In the genomic region with DNA sequence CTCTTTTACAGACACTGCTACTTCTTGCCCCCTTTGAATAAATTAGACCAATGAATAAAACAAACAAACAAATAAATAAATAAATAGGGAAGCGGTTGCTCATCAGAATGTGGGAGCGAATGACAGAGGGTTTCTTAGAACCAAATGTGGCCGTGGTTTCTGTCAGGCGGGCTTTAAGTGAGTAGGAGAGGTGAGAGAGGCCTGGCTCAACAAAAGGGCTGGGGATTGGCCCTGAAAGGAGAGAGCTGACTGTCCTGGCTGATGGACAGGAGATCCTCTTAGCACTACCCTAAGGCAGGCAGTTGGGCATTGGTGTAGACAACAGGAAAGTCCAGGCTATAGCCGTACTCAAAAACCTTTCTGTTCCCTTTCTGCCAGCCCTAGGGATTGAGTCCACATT, we compare ENCODE assay signal across 30 cellular contexts. TPM values are rescaled to one million over a fixed set of nuclear protein-coding genes. Genes with fewer than 3 reads are reported as not detected.
"Had no signal": no experiment of that assay in that cellular context is flagged by ENCODE, and none has a peak within 500 bp of the region (broad histone marks: within the 10 kb centered on the region; RNA-seq: fewer than 3 reads in every experiment).

No MANE protein-coding gene starts in this region.

- H3K4me1 Mint-ChIP-seq: activated naive CD4-positive, alpha-beta T cell treated with anti-CD3 and anti-CD28 coated beads, Interleukin-2, amount 50 U/mL, for 24 hours had no signal

- DNase-seq: activated CD4-positive, alpha-beta T cell treated with anti-CD3 and anti-CD28 coated beads for 48 hours; activated CD4-positive, alpha-beta T cell treated with anti-CD3 and anti-CD28 coated beads, Interleukin-2, amount 50 U/mL, for 4 hours; activated CD4-positive, CD25-positive, alpha-beta regulatory T cell treated with anti-CD3 and anti-CD28 coated beads, Interleukin-2, amount 50 U/mL, for 72 hours; activated CD8-positive, alpha-beta memory T cell treated with anti-CD3 and anti-CD28 coated beads, Interleukin-2, amount 50 U/mL, for 48 hours; activated CD8-positive, alpha-beta T cell treated with anti-CD3 and anti-CD28 coated beads, Interleukin-2, amount 10 ng/mL, durations not matched to agents 7 days and 5 days; activated effector memory CD4-positive, alpha-beta T cell treated with Interleukin-2 at 50 U/mL for 16 hours; activated naive CD4-positive, alpha-beta T cell; activated T-cell treated with anti-CD3 and anti-CD28 coated beads, Interleukin-2, amount 50 U/mL, for 1 hour; aorta; central memory CD4-positive, alpha-beta T cell; KG1; NCI-H1048; NCI-H2029; NCI-H345; NCI-H510A; NCI-H526 treated with DMSO at 0.1 percent for 48 hours; NCI-H82; RPMI8226; SHP77; T-helper 17 cell; T-helper 9 cell had no signal

- H3K9me3 ChIP-seq: breast epithelium, SJSA1 had no signal

- H3K27ac ChIP-seq: breast epithelium, SJSA1 had no signal

- H3K36me3 Mint-ChIP-seq: activated naive CD4-positive, alpha-beta T cell treated with anti-CD3 and anti-CD28 coated beads, Interleukin-2, amount 50 U/mL, for 24 hours; IgD-negative memory B cell had no signal

- H3K4me1 ChIP-seq: SJSA1 had no signal

- H3K27me3 ChIP-seq: breast epithelium, SJSA1 had no signal

- H3K4me3 ChIP-seq: breast epithelium, SJSA1 had no signal

- H3K9me3 Mint-ChIP-seq: activated naive CD4-positive, alpha-beta T cell treated with anti-CD3 and anti-CD28 coated beads, Interleukin-2, amount 50 U/mL, for 24 hours; activated T-helper 1 cell treated with anti-CD3 and anti-CD28 coated beads, Interleukin-12 subunit alpha, Interleukin-12 subunit beta, Interleukin-2, Interleukin-4 antibody, amounts not matched to agents 30 ng/mL and 10 ng/mL and 1 ng/mL, durations not matched to agents 14 hours and 24 hours and 36 hours had no signal

- H3K36me3 ChIP-seq: breast epithelium had no signal

- H3K27ac Mint-ChIP-seq: activated CD8-positive, alpha-beta T cell treated with anti-CD3 and anti-CD28 coated beads, Interleukin-2, amount 10 ng/mL, durations not matched to agents 7 days and 5 days; activated naive CD4-positive, alpha-beta T cell treated with anti-CD3 and anti-CD28 coated beads, Interleukin-2, amount 50 U/mL, for 24 hours; IgD-negative memory B cell; T-helper 17 cell; WTC11 had no signal

- H3K4me3 Mint-ChIP-seq: activated CD8-positive, alpha-beta T cell treated with anti-CD3 and anti-CD28 coated beads, Interleukin-2, amount 10 ng/mL, durations not matched to agents 7 days and 5 days; activated naive CD4-positive, alpha-beta T cell treated with anti-CD3 and anti-CD28 coated beads, Interleukin-2, amount 50 U/mL, for 24 hours; activated T-helper 1 cell treated with anti-CD3 and anti-CD28 coated beads, Interleukin-12 subunit alpha, Interleukin-12 subunit beta, Interleukin-2, Interleukin-4 antibody, amounts not matched to agents 30 ng/mL and 10 ng/mL and 1 ng/mL, durations not matched to agents 14 hours and 24 hours and 36 hours; IgD-negative memory B cell; T-helper 17 cell; WTC11 had no signal

- ATAC-seq: activated CD8-positive, alpha-beta T cell treated with anti-CD3 and anti-CD28 coated beads, Interleukin-2, amount 10 ng/mL, durations not matched to agents 7 days and 5 days; Panc1; WTC11 had no signal

RNA-seq across cellular contexts. Expression of a gene that starts 6.6 kb away (rescaled TPM):
- total RNA-seq: activated CD8-positive, alpha-beta T cell treated with anti-CD3 and anti-CD28 coated beads, Interleukin-2, amount 10 ng/mL, durations not matched to agents 7 days and 5 days; OCI-LY7; WTC11 had no signal
- polyA plus RNA-seq: IgD-negative memory B cell had no signal

RNA-seq across cellular contexts. Expression of a gene that starts 45.6 kb away (rescaled TPM):
- total RNA-seq: activated CD8-positive, alpha-beta T cell treated with anti-CD3 and anti-CD28 coated beads, Interleukin-2, amount 10 ng/mL, durations not matched to agents 7 days and 5 days; LHCN-M2; OCI-LY7 had no signal
- polyA plus RNA-seq: aorta, IgD-negative memory B cell had no signal
